ENCODE assay signal across 29 cellular contexts in genomic region chr2:236395067-236395466, GRCh38.
"Had no signal": no experiment of that assay in that cellular context is flagged by ENCODE, and none has a peak within 500 bp of the region (broad histone marks: within the 10 kb centered on the region; RNA-seq: fewer than 3 reads in every experiment).

No MANE protein-coding gene starts in this region.

- H3K9me3 Mint-ChIP-seq: activated CD4-positive, alpha-beta memory T cell treated with anti-CD3 and anti-CD28 coated beads for 36 hours; activated naive CD4-positive, alpha-beta T cell treated with anti-CD3 and anti-CD28 coated beads, Interleukin-2, amount 50 U/mL, for 24 hours; activated naive CD8-positive, alpha-beta T cell treated with anti-CD3 and anti-CD28 coated beads, Interleukin-2, amount 10 ng/mL, durations not matched to agents 7 days and 5 days; activated T-cell treated with anti-CD3 and anti-CD28 coated beads, Interleukin-2, amount 50 U/mL, for 4 hours; T-helper 1 cell treated with Interleukin-12 subunit alpha and Interleukin-12 subunit beta and Interleukin-4 antibody, amounts not matched to agents 30 μg/mL and 1 μg/mL, for 36 hours; T-helper 2 cell treated with Interferon-gamma antibody and Interleukin-4, amounts not matched to agents 5 μg/mL and 100 μg/mL, for 36 hours had no signal

- H3K27ac Mint-ChIP-seq: activated CD4-positive, alpha-beta memory T cell treated with anti-CD3 and anti-CD28 coated beads for 36 hours; activated CD4-positive, alpha-beta T cell treated with anti-CD3 and anti-CD28 coated beads for 36 hours; activated naive CD4-positive, alpha-beta T cell treated with anti-CD3 and anti-CD28 coated beads, Interleukin-2, amount 50 U/mL, for 24 hours; activated naive CD8-positive, alpha-beta T cell treated with anti-CD3 and anti-CD28 coated beads, Interleukin-2, amount 10 ng/mL, durations not matched to agents 7 days and 5 days; T-helper 1 cell treated with Interleukin-12 subunit alpha and Interleukin-12 subunit beta and Interleukin-4 antibody, amounts not matched to agents 30 μg/mL and 1 μg/mL, for 36 hours; T-helper 2 cell treated with Interferon-gamma antibody and Interleukin-4, amounts not matched to agents 5 μg/mL and 100 μg/mL, for 36 hours had no signal

- H3K27me3 Mint-ChIP-seq: activated CD4-positive, alpha-beta memory T cell treated with anti-CD3 and anti-CD28 coated beads for 36 hours; activated naive CD4-positive, alpha-beta T cell treated with anti-CD3 and anti-CD28 coated beads, Interleukin-2, amount 50 U/mL, for 24 hours had no signal

- H3K4me1 Mint-ChIP-seq: activated CD4-positive, alpha-beta T cell treated with anti-CD3 and anti-CD28 coated beads for 36 hours; activated naive CD4-positive, alpha-beta T cell treated with anti-CD3 and anti-CD28 coated beads, Interleukin-2, amount 50 U/mL, for 24 hours; activated naive CD8-positive, alpha-beta T cell treated with anti-CD3 and anti-CD28 coated beads, Interleukin-2, amount 10 ng/mL, durations not matched to agents 7 days and 5 days had no signal

- H3K4me3 Mint-ChIP-seq: activated CD4-positive, alpha-beta memory T cell treated with anti-CD3 and anti-CD28 coated beads for 36 hours; activated CD4-positive, alpha-beta T cell treated with anti-CD3 and anti-CD28 coated beads for 36 hours; activated naive CD4-positive, alpha-beta T cell treated with anti-CD3 and anti-CD28 coated beads, Interleukin-2, amount 50 U/mL, for 24 hours; activated naive CD8-positive, alpha-beta T cell treated with anti-CD3 and anti-CD28 coated beads, Interleukin-2, amount 10 ng/mL, durations not matched to agents 7 days and 5 days; activated T-cell treated with anti-CD3 and anti-CD28 coated beads, Interleukin-2, amount 50 U/mL, for 4 hours; T-helper 1 cell treated with Interleukin-12 subunit alpha and Interleukin-12 subunit beta and Interleukin-4 antibody, amounts not matched to agents 30 μg/mL and 1 μg/mL, for 36 hours; T-helper 2 cell treated with Interferon-gamma antibody and Interleukin-4, amounts not matched to agents 5 μg/mL and 100 μg/mL, for 36 hours had no signal

- DNase-seq: activated CD4-positive, alpha-beta memory T cell treated with anti-CD3 and anti-CD28 coated beads for 36 hours; activated CD4-positive, alpha-beta T cell treated with anti-CD3 and anti-CD28 coated beads for 36 hours; activated CD4-positive, alpha-beta T cell treated with anti-CD3 and anti-CD28 coated beads, Interleukin-2, amount 50 U/mL, for 1 hour; activated CD8-positive, alpha-beta memory T cell treated with anti-CD3 and anti-CD28 coated beads, Interleukin-2, amount 50 U/mL, for 4 hours; activated effector memory CD4-positive, alpha-beta T cell treated with anti-CD3 and anti-CD28 coated beads, Interleukin-2, amount 50 U/mL, for 16 hours; activated naive CD4-positive, alpha-beta T cell; activated naive CD8-positive, alpha-beta T cell treated with anti-CD3 and anti-CD28 coated beads, Interleukin-2, amount 10 ng/mL, durations not matched to agents 7 days and 5 days; activated T-cell treated with anti-CD3 and anti-CD28 coated beads for 4 hours; activated T-cell treated with anti-CD3 and anti-CD28 coated beads, Interleukin-2, amount 50 U/mL, for 4 hours; amygdala; Kasumi-1; KG1; MM.1S; MV-4-11; NCI-H1092; NCI-H1436 treated with DMSO at 0.1 percent for 48 hours; NCI-H1694 treated with DMSO at 0.1 percent for 48 hours; NCI-H2029; NCI-H446; NCI-H524 treated with DMSO at 0.1 percent for 48 hours; NK-92 treated with Interleukin-12 subunit alpha and Interleukin-12 subunit beta, amount 100 ng/mL, for 24 hours; PC-3; Peyer's patch; RPMI8226; SHP77 treated with DMSO at 0.1 percent for 48 hours; SK-N-SH had no signal

- H3K36me3 Mint-ChIP-seq: activated CD4-positive, alpha-beta memory T cell treated with anti-CD3 and anti-CD28 coated beads for 36 hours; activated naive CD4-positive, alpha-beta T cell treated with anti-CD3 and anti-CD28 coated beads, Interleukin-2, amount 50 U/mL, for 24 hours; activated naive CD8-positive, alpha-beta T cell treated with anti-CD3 and anti-CD28 coated beads, Interleukin-2, amount 10 ng/mL, durations not matched to agents 7 days and 5 days had no signal
